In the genomic region with DNA sequence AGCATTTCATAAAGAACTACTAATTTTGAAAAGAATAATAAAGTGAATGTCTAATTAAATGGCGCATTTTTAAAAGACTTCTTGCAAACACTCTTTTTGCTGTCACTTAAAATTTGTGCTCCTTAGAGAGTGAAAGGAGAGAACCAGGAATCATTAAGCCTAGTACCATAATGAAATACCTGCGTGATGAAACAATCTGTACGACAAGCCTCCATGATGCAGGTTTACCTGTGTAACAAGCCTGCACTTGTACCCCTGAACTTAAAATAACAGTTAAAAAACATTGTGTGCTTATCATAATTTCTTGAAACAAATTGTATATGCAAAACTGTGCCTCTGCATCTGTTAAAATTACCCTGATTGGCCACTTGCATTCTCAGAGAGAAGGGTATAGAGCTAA, we compare ENCODE assay signal across 25 cellular contexts.
"Had no signal": no experiment of that assay in that cellular context is flagged by ENCODE, and none has a peak within 500 bp of the region (broad histone marks: within the 10 kb centered on the region; RNA-seq: fewer than 3 reads in every experiment).

No MANE protein-coding gene starts in this region.

- H2AFZ ChIP-seq: hepatocyte, neural progenitor cell, parathyroid adenoma had no signal

- H3K4me2 ChIP-seq: hepatocyte, neural progenitor cell, smooth muscle cell had no signal

- H3K9me3 ChIP-seq: colonic mucosa, gastroesophageal sphincter, left lung, suprapubic skin, transverse colon, upper lobe of right lung, uterus had no signal

- H3K27ac ChIP-seq: colonic mucosa, gastroesophageal sphincter, heart left ventricle, hepatocyte, left lung, neural progenitor cell, parathyroid adenoma, suprapubic skin, transverse colon, upper lobe of right lung, uterus had no signal

- H3K9ac ChIP-seq: neural progenitor cell, parathyroid adenoma had no signal

- H3K36me3 ChIP-seq: colonic mucosa, gastroesophageal sphincter, heart left ventricle, left lung, neural progenitor cell, suprapubic skin, transverse colon, upper lobe of right lung, uterus had no signal

- ATAC-seq: gastroesophageal sphincter; heart left ventricle; left cardiac atrium; left lung; naive thymus-derived CD4-positive, alpha-beta T cell; sciatic nerve; stimulated activated naive CD8-positive, alpha-beta T cell treated with anti-CD3 and anti-CD28 coated beads, Interleukin-15, amount 100 ng/mL, for 72 hours; upper lobe of right lung had no signal

- DNase-seq: colonic mucosa; effector CD8-positive, alpha-beta T cell; endodermal cell; heart left ventricle; left cardiac atrium; left lung; mesendoderm; midbrain; naive thymus-derived CD4-positive, alpha-beta T cell; stimulated activated CD4-positive, alpha-beta T cell treated with anti-CD3 and anti-CD28 coated beads, Interleukin-12 subunit alpha, Interleukin-12 subunit beta, amount 100 ng/mL, for 4 hours; stimulated activated CD4-positive, alpha-beta T cell treated with anti-CD3 and anti-CD28 coated beads, Interleukin-1b, Interleukin-23, amount 100 ng/mL, for 48 hours; stimulated activated CD4-positive, alpha-beta T cell treated with anti-CD3 and anti-CD28 coated beads, Interleukin-4, amount 100 ng/mL, for 1 hour; stimulated activated CD8-positive, alpha-beta memory T cell treated with anti-CD3 and anti-CD28 coated beads, Interleukin-4, amount 100 ng/mL, for 48 hours; stimulated activated naive CD4-positive, alpha-beta T cell; stimulated activated naive CD8-positive, alpha-beta T cell treated with anti-CD3 and anti-CD28 coated beads, Interleukin-15, amount 100 ng/mL, for 72 hours; transverse colon; upper lobe of right lung; uterus had no signal

- H3K79me2 ChIP-seq: hepatocyte, parathyroid adenoma had no signal

- H3K4me1 ChIP-seq: colonic mucosa, gastroesophageal sphincter, heart left ventricle, left lung, neural progenitor cell, parathyroid adenoma, suprapubic skin, transverse colon, upper lobe of right lung, uterus had no signal

- H3K27me3 ChIP-seq: colonic mucosa, gastroesophageal sphincter, heart left ventricle, hepatocyte, left lung, neural progenitor cell, suprapubic skin, transverse colon, upper lobe of right lung, uterus had no signal

- H3K4me3 ChIP-seq: colonic mucosa, gastroesophageal sphincter, heart left ventricle, hepatocyte, left lung, neural progenitor cell, smooth muscle cell, suprapubic skin, transverse colon, upper lobe of right lung, uterus had no signal
